ENCODE assay signal across 15 cellular contexts in the genomic region with DNA sequence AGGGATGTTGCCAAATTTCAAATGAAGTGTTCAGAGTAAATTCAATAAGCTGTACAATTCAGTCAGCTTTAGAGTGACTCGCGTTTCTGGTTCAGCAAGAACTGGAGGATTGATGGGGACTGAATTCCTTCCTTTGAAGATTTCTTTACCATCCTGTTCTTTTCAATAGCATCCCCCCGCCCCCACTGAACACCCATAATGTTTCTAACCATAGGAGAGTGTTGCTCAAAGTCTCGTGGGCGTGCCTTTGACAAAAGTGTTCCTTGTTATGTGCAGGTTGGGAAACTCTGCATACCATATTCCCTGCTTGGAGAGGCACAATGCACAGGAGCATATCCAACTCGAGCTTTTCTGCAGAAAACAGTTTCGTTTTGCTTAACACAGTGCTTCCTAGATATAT.
A peak's percentile ranks its signal among the peaks of the same experiment; 100 is the strongest.
DNase-seq lines count a peak whose midpoint lies in the region; ATAC-seq and TF ChIP-seq lines count a peak whose summit lies in the region.
"Had no signal": no experiment of that assay in that cellular context is flagged by ENCODE, and none has a peak within 500 bp of the region (broad histone marks: within the 10 kb centered on the region; RNA-seq: fewer than 3 reads in every experiment).

No MANE protein-coding gene starts in this region.

- H3K4me2 ChIP-seq in smooth muscle cell = peak overlapping the region; percentile 59

- whole genome bisulfite sequencing in smooth muscle cell (ENCODE audit: low lambda C conversion rate) = 63% methylated on average over 7 of the region's 7 CpGs

- H4K20me1 ChIP-seq in smooth muscle cell (ENCODE audit: low read depth) = no peaks in the 10 kb centered on the region

- no peaks in the 10 kb centered on the region for H3K27me3 Mint-ChIP-seq in T-helper 17 cell

- H3K9ac ChIP-seq in smooth muscle cell (ENCODE audit: low read depth) = no peak overlapping the region

- H3K27ac Mint-ChIP-seq in T-helper 17 cell = no peak overlapping the region

- no peaks in the 10 kb centered on the region for H3K27me3 ChIP-seq in smooth muscle cell (ENCODE audit: low read depth)
- H3K27me3 ChIP-seq: testis had no signal

- peak overlapping the region; percentile 65 for H3K4me3 Mint-ChIP-seq in T-helper 17 cell
- H3K4me3 Mint-ChIP-seq: activated T-cell treated with anti-CD3 and anti-CD28 coated beads, Interleukin-2, amount 50 U/mL, for 4 hours had no signal

- H3K9me3 ChIP-seq in T-helper 17 cell (ENCODE audit: control insufficient read depth, low read length, poor library complexity, severe bottlenecking) (no peaks in the 10 kb centered on the region), smooth muscle cell (replicated peaks; ENCODE audit: low read depth) (no peaks in the 10 kb centered on the region)
- H3K9me3 ChIP-seq: testis had no signal

- H3K4me3 ChIP-seq in fibroblast of villous mesenchyme (ENCODE audit: low read depth, low read length) = peak overlapping the region; percentile 49
- H3K4me3 ChIP-seq in smooth muscle cell = peak overlapping the region; percentile 27
- H3K4me3 ChIP-seq: testis had no signal

- TF ChIP-seq CTCF in fibroblast of villous mesenchyme (IDR thresholded peaks at IDR 0.05; ENCODE audit: insufficient read depth, low read depth, low read length) (no peak), smooth muscle cell (IDR thresholded peaks at IDR 0.05; ENCODE audit: borderline replicate concordance, insufficient read depth, poor library complexity, severe bottlenecking) (no peak)

- no peaks in the 10 kb centered on the region for H3K4me1 Mint-ChIP-seq in T-helper 17 cell

- no peaks in the 10 kb centered on the region for H3K79me2 ChIP-seq in smooth muscle cell (ENCODE audit: low read depth)

- DNase-seq in NCI-H146 treated with DMSO at 0.1 percent for 48 hours (lab: John Stamatoyannopoulos, UW; ENCODE audit: unreplicated experiment) (peak; percentile 0), NCI-H146 (lab: John Stamatoyannopoulos, UW) (no peak), T-helper 17 cell (no peak), fibroblast of villous mesenchyme (ENCODE audit: low read depth) (no peak), smooth muscle cell (lab: John Stamatoyannopoulos, UW; ENCODE audit: unreplicated experiment) (no peak), NCI-H187 treated with DMSO at 0.1 percent for 48 hours (lab: John Stamatoyannopoulos, UW) (no peak)
- DNase-seq: activated T-cell treated with anti-CD3 and anti-CD28 coated beads, Interleukin-2, amount 50 U/mL, for 4 hours; aorta; DMS 273 treated with DMSO at 0.1 percent for 48 hours; HCEC 1CT; testis had no signal

- ATAC-seq in T-helper 17 cell (no peak), GM21515 (IDR thresholded peaks at IDR 0.05; ENCODE audit: unreplicated experiment) (no peak), GM21717 (IDR thresholded peaks at IDR 0.05; ENCODE audit: unreplicated experiment) (no peak)
- ATAC-seq: activated CD4-positive, CD25-positive, alpha-beta regulatory T cell treated with anti-CD3 and anti-CD28 coated beads, Interleukin-2, amount 50 U/mL, for 24 hours; activated T-cell treated with anti-CD3 and anti-CD28 coated beads, Interleukin-2, amount 50 U/mL, for 4 hours had no signal

- no peak overlapping the region for H2AFZ ChIP-seq in smooth muscle cell (ENCODE audit: low read depth)

- no peaks in the 10 kb centered on the region for H3K36me3 ChIP-seq in smooth muscle cell (ENCODE audit: low read depth)

- H3K4me1 ChIP-seq in smooth muscle cell (ENCODE audit: low read depth) = peaks cover 13% of the 10 kb centered on the region
- H3K4me1 ChIP-seq: testis had no signal

- H3F3A ChIP-seq in smooth muscle cell (ENCODE audit: low read depth) = no peaks in the 10 kb centered on the region

- no peaks in the 10 kb centered on the region for H3K36me3 Mint-ChIP-seq in T-helper 17 cell (ENCODE audit: low read depth)

- no peak overlapping the region for H3K27ac ChIP-seq in smooth muscle cell (ENCODE audit: low read depth)
- H3K27ac ChIP-seq: 22Rv1, testis had no signal
